Comparison of ENCODE assay signal across 8 cellular contexts in genomic region chr6:7910298-7910653, GRCh38. TPM values are rescaled to one million over a fixed set of nuclear protein-coding genes. Genes with fewer than 3 reads are reported as not detected.
A peak's percentile ranks its signal among the peaks of the same experiment; 100 is the strongest.
DNase-seq lines count a peak whose midpoint lies in the region; ATAC-seq and TF ChIP-seq lines count a peak whose summit lies in the region.

No MANE protein-coding gene starts in this region.

- no peaks in the 10 kb centered on the region for H3K27me3 Mint-ChIP-seq in activated CD4-positive, alpha-beta memory T cell treated with anti-CD3 and anti-CD28 coated beads, Interleukin-2, amount 10 ng/mL, durations not matched to agents 7 days and 5 days

- H3K27ac ChIP-seq in SK-N-SH (ENCODE audit: low read depth in 2 of 2, low read length in 1 of 2) (peak overlapping the region in 1 of 2 experiments; percentile 53; a peak in 1 of 4 replicates), brain microvascular endothelial cell (peak overlapping the region; percentile 41)

- H3K36me3 Mint-ChIP-seq in activated CD4-positive, alpha-beta memory T cell treated with anti-CD3 and anti-CD28 coated beads, Interleukin-2, amount 10 ng/mL, durations not matched to agents 7 days and 5 days (ENCODE audit: low read depth): peaks cover 5% of the 10 kb centered on the region

- H3K9ac ChIP-seq in SK-N-SH: peak overlapping the region; percentile 67; the same call in 1 of the 2 replicates

- H2AFZ ChIP-seq in SK-N-SH (ENCODE audit: low read depth): peak overlapping the region; percentile 51; the same call in 1 of the 2 replicates

- peaks cover 41% of the 10 kb centered on the region for H4K20me1 ChIP-seq in SK-N-SH (ENCODE audit: insufficient read depth)

- H3F3A ChIP-seq in SK-N-SH (replicated peaks; ENCODE audit: insufficient read depth): peaks cover 3% of the 10 kb centered on the region

- DNase-seq in SK-N-SH: no peak
- DNase-seq in brain microvascular endothelial cell: peak; percentile 11
- no peak for DNase-seq in activated CD4-positive, alpha-beta memory T cell treated with anti-CD3 and anti-CD28 coated beads, Interleukin-2, amount 10 ng/mL, durations not matched to agents 7 days and 5 days
- no peak for DNase-seq in A172 (ENCODE audit: low spot score)
- no peak for DNase-seq in activated gamma-delta T cell treated with Interleukin-2 at 50 U/mL for 16 hours

- in situ Hi-C loops in brain microvascular endothelial cell (cut with HindIII; ENCODE audit: low pct_ligation_motif_present, low sequenced_read_pairs): no loop called here

- TF ChIP-seq CTCF in SK-N-SH (IDR thresholded peaks at IDR 0.05) (no peak), brain microvascular endothelial cell (IDR thresholded peaks at IDR 0.05; ENCODE audit: low read depth, low read length, missing control alignments) (no peak)

- H3K4me3 ChIP-seq in SK-N-SH (ENCODE audit: low read depth in 2 of 2, low read length in 1 of 2) (peak overlapping the region; percentile 72 to 85), brain microvascular endothelial cell (ENCODE audit: low read depth, low read length) (peak overlapping the region; percentile 84), mononuclear cell (ENCODE audit: low read length) (peak overlapping the region; percentile 48)

- ATAC-seq in SK-N-SH treated with all-trans-retinoic acid at 6 μM for 48 hours (no peak), HG03039 (IDR thresholded peaks at IDR 0.05; ENCODE audit: unreplicated experiment) (peak; percentile 13)

- H3K36me3 ChIP-seq in SK-N-SH (replicated peaks in 1 of 2; ENCODE audit: control insufficient read depth in 1 of 2, insufficient read depth in 2 of 2, low read length in 1 of 2) (peaks cover 6 to 7% of the 10 kb centered on the region in 2 experiments), brain microvascular endothelial cell (replicated peaks) (no peaks in the 10 kb centered on the region)

- no peak overlapping the region for H3K4me3 Mint-ChIP-seq in activated CD4-positive, alpha-beta memory T cell treated with anti-CD3 and anti-CD28 coated beads, Interleukin-2, amount 10 ng/mL, durations not matched to agents 7 days and 5 days

- WGBS in SK-N-SH (ENCODE audit: low lambda C conversion rate): no CpG with 5 or more reads among the region's 57 CpGs

- TF ChIP-seq EP300 in SK-N-SH (IDR thresholded peaks at IDR 0.05; ENCODE audit: borderline replicate concordance in 1 of 2, low read depth in 1 of 2, low read length in 1 of 2): no peak

- no peaks in the 10 kb centered on the region; the same call in 1 of the 2 replicates for H3K9me2 ChIP-seq in SK-N-SH

- POLR2A ChIA-PET in SK-N-SH (lab: Yijun Ruan, JAX): no interaction called here
- POLR2A ChIA-PET in activated CD4-positive, alpha-beta memory T cell treated with anti-CD3 and anti-CD28 coated beads, Interleukin-2, amount 10 ng/mL, durations not matched to agents 7 days and 5 days (lab: Charles Lee): interaction anchor here (1.1 to 1.4 kb wide), 2 partner anchors 107 to 192 kb away, joined by 5 to 7 read pairs; partner anchors contain the start of gene EEF1E1

- peaks cover 48% of the 10 kb centered on the region for H3K79me2 ChIP-seq in SK-N-SH (ENCODE audit: insufficient read depth)

- H3K4me1 ChIP-seq in SK-N-SH (ENCODE audit: control insufficient read depth in 1 of 2, insufficient read depth in 2 of 2, low read depth in 1 of 2, low read length in 1 of 2) (peaks cover 11% of the 10 kb centered on the region in 2 experiments; a peak in 2 of 4 replicates), mononuclear cell (ENCODE audit: insufficient read depth, low read length) (peaks cover 16% of the 10 kb centered on the region)

- no peak overlapping the region; the same call in 1 of the 2 replicates for H3K4me2 ChIP-seq in SK-N-SH

- CTCF ChIA-PET in SK-N-SH (lab: Yijun Ruan, JAX): no interaction called here
- CTCF ChIA-PET in activated CD4-positive, alpha-beta memory T cell treated with anti-CD3 and anti-CD28 coated beads, Interleukin-2, amount 10 ng/mL, durations not matched to agents 7 days and 5 days (lab: Charles Lee): no interaction called here

- no peaks in the 10 kb centered on the region for H3K9me3 Mint-ChIP-seq in activated CD4-positive, alpha-beta memory T cell treated with anti-CD3 and anti-CD28 coated beads, Interleukin-2, amount 10 ng/mL, durations not matched to agents 7 days and 5 days

- no peaks in the 10 kb centered on the region for H3K9me3 ChIP-seq in SK-N-SH
- no peaks in the 10 kb centered on the region for H3K9me3 ChIP-seq in mononuclear cell (ENCODE audit: low read depth, low read length)

- H3K27me3 ChIP-seq in SK-N-SH (ENCODE audit: insufficient read depth) (peaks cover 6% of the 10 kb centered on the region; the same call in 1 of the 2 replicates), brain microvascular endothelial cell (replicated peaks) (no peaks in the 10 kb centered on the region), mononuclear cell (ENCODE audit: insufficient read depth, low read length) (no peaks in the 10 kb centered on the region)

- no peak overlapping the region for H3K27ac Mint-ChIP-seq in activated CD4-positive, alpha-beta memory T cell treated with anti-CD3 and anti-CD28 coated beads, Interleukin-2, amount 10 ng/mL, durations not matched to agents 7 days and 5 days

- no peak for TF ChIP-seq RAD21 in SK-N-SH (IDR thresholded peaks at IDR 0.05; ENCODE audit: low read length)

- peaks cover 21% of the 10 kb centered on the region for H3K4me1 Mint-ChIP-seq in activated CD4-positive, alpha-beta memory T cell treated with anti-CD3 and anti-CD28 coated beads, Interleukin-2, amount 10 ng/mL, durations not matched to agents 7 days and 5 days

TF ChIP-seq in SK-N-SH, 30 proteins besides CTCF, POLR2A, EP300 and RAD21 (continues in another document):
- TF ChIP-seq ZBTB33 (IDR thresholded peaks at IDR 0.05; ENCODE audit: borderline replicate concordance, low read depth) (no peak), EZH2phosphoT487 (IDR thresholded peaks at IDR 0.05; ENCODE audit: borderline replicate concordance, low read depth) (no peak), MAX (IDR thresholded peaks at IDR 0.05; ENCODE audit: low read depth) (no peak)

TF ChIP-seq in SK-N-SH treated with all-trans-retinoic acid at 6 μM for 48 hours, 23 proteins besides CTCF, POLR2A, EP300 and RAD21:
- TF ChIP-seq ZFP3 (CRISPR knock-in tag; IDR thresholded peaks at IDR 0.05): no peak
- TF ChIP-seq ESRRG (CRISPR knock-in tag; IDR thresholded peaks at IDR 0.05): no peak
- TF ChIP-seq TSHZ2 (CRISPR knock-in tag; IDR thresholded peaks at IDR 0.05): no peak
- no peak for TF ChIP-seq RARB (CRISPR knock-in tag; IDR thresholded peaks at IDR 0.05)
- TF ChIP-seq BACH2 (CRISPR knock-in tag; IDR thresholded peaks at IDR 0.05; ENCODE audit: borderline replicate concordance): no peak
TF ChIP-seq in SK-N-SH treated with all-trans-retinoic acid at 6 μM for 48 hours: peak in this region for 0.

RNA-seq across cellular contexts. Expression of gene TXNDC5, which starts 0.3 kb away (rescaled TPM):
- 187 and 207 TPM in 2 replicates for polyA plus RNA-seq in SK-N-SH (2012; rRNA removed)
- polyA plus RNA-seq in SK-N-SH (2012; cell fraction: cytosol; rRNA removed): 211 and 225 TPM in 2 replicates
- polyA plus RNA-seq in SK-N-SH (2012; cell fraction: nucleus; rRNA removed): 83.9 and 122 TPM in 2 replicates
- total RNA-seq in mononuclear cell: 31.5 TPM
- total RNA-seq in activated CD4-positive, alpha-beta memory T cell treated with anti-CD3 and anti-CD28 coated beads, Interleukin-2, amount 10 ng/mL, durations not matched to agents 7 days and 5 days: 10 to 100 TPM; 39.1 to 39.8 TPM
- 244 and 251 TPM in 2 replicates for total RNA-seq in A172 (2014; rRNA removed; shearing (Covaris generic))
